In genomic region chr3:124877617-124878016, GRCh38 we compare ENCODE assay signal across 25 cellular contexts. TPM values are rescaled to one million over a fixed set of nuclear protein-coding genes. Genes with fewer than 3 reads are reported as not detected.
DNase-seq lines count a peak whose midpoint lies in the region; ATAC-seq and TF ChIP-seq lines count a peak whose summit lies in the region.
"Had no signal": no experiment of that assay in that cellular context is flagged by ENCODE, and none has a peak within 500 bp of the region (broad histone marks: within the 10 kb centered on the region; RNA-seq: fewer than 3 reads in every experiment).

No MANE protein-coding gene starts in this region.

- H3K27ac ChIP-seq in left ventricle myocardium inferior (replicated peaks) (peak overlapping the region; percentile 66), heart left ventricle (peak overlapping the region in 6 of 12 donors; percentile 52 to 84 (median 68)), psoas muscle (peak overlapping the region; percentile 68), vagina (peak overlapping the region; percentile 27)
- H3K27ac ChIP-seq: WERI-Rb-1 had no signal

- H3K9me3 ChIP-seq in left ventricle myocardium inferior (replicated peaks) (no peaks in the 10 kb centered on the region), heart left ventricle (no peaks in the 10 kb centered on the region), psoas muscle (no peaks in the 10 kb centered on the region), vagina (no peaks in the 10 kb centered on the region)
- H3K9me3 ChIP-seq: MG63, pancreas, tibial nerve had no signal

- no peak overlapping the region for H3K4me3 Mint-ChIP-seq in chondrocyte (ENCODE audit: unreplicated experiment)
- H3K4me3 Mint-ChIP-seq: activated naive CD8-positive, alpha-beta T cell; CD4-positive, alpha-beta memory T cell; naive thymus-derived CD4-positive, alpha-beta T cell; T-helper 17 cell had no signal

- no peaks in the 10 kb centered on the region for H3K27me3 ChIP-seq in left ventricle myocardium inferior (ENCODE audit: low read depth)
- H3K27me3 ChIP-seq in heart left ventricle: no peaks in the 10 kb centered on the region
- H3K27me3 ChIP-seq in psoas muscle (ENCODE audit: insufficient read depth in 3 of 3, low read length in 2 of 3): no peaks in the 10 kb centered on the region
- H3K27me3 ChIP-seq in vagina: no peaks in the 10 kb centered on the region
- H3K27me3 ChIP-seq: MG63, pancreas, tibial nerve had no signal

- no peaks in the 10 kb centered on the region for H3K9me3 Mint-ChIP-seq in chondrocyte (ENCODE audit: low read depth)
- H3K9me3 Mint-ChIP-seq: CD4-positive, alpha-beta memory T cell; naive thymus-derived CD4-positive, alpha-beta T cell had no signal

- intact Hi-C loops in left ventricle myocardium inferior (cut with micrococcal nuclease): no loop called here
- intact Hi-C loops in heart left ventricle (cut with DNase I): loop anchor here in 2 of 10 donors (5.0 kb wide), 1 partner anchor 35 kb away; no protein-coding TSS in a partner anchor
- intact Hi-C loops in psoas muscle (cut with DNase I): no loop called here
- intact Hi-C loops in vagina (cut with DNase I): no loop called here

- 92 to 96% (median 94%) methylated on average over 3 of the region's 3 CpGs for WGBS in heart left ventricle, 4 donors
- 92 to 100% (median 98%) methylated on average over 3 of the region's 3 CpGs for WGBS in psoas muscle, 3 donors

- TF ChIP-seq POLR2A in heart left ventricle (IDR thresholded peaks at IDR 0.05) (no peak), vagina (IDR thresholded peaks at IDR 0.05) (no peak)

- DNase-seq in left ventricle myocardium inferior: no peak
- no peak for DNase-seq in heart left ventricle
- no peak for DNase-seq in chondrocyte (ENCODE audit: low spot score)
- no peak for DNase-seq in psoas muscle
- DNase-seq in vagina (ENCODE audit: extremely low spot score in 2 of 2): no peak
- no peak for DNase-seq in A172 (ENCODE audit: low spot score)
- DNase-seq in NCI-H2107 (lab: John Stamatoyannopoulos, UW): no peak
- DNase-seq: activated CD4-positive, alpha-beta T cell treated with anti-CD3 and anti-CD28 coated beads, Interleukin-2, amount 50 U/mL, for 48 hours; activated T-cell treated with anti-CD3 and anti-CD28 coated beads, Interleukin-2, amount 50 U/mL, for 1 hour; CD4-positive, alpha-beta memory T cell; DMS79; MG63; naive thymus-derived CD4-positive, alpha-beta T cell; NCI-H187; NCI-H446; pancreas; SHP77; T-helper 17 cell; WERI-Rb-1 had no signal

- H3K36me3 Mint-ChIP-seq in chondrocyte (ENCODE audit: low read depth): peaks cover 8% of the 10 kb centered on the region
- H3K36me3 Mint-ChIP-seq: activated naive CD8-positive, alpha-beta T cell; CD4-positive, alpha-beta memory T cell had no signal

- ATAC-seq in heart left ventricle (no peak), psoas muscle (no peak), GM18861 (IDR thresholded peaks at IDR 0.05; ENCODE audit: unreplicated experiment) (no peak)
- ATAC-seq: naive thymus-derived CD4-positive, alpha-beta T cell; T-helper 17 cell had no signal

- H3K27ac Mint-ChIP-seq in chondrocyte (ENCODE audit: unreplicated experiment): peak overlapping the region; percentile 36
- H3K27ac Mint-ChIP-seq: activated naive CD8-positive, alpha-beta T cell; CD4-positive, alpha-beta memory T cell; naive thymus-derived CD4-positive, alpha-beta T cell had no signal

- H3K36me3 ChIP-seq in left ventricle myocardium inferior: peaks cover 7% of the 10 kb centered on the region
- H3K36me3 ChIP-seq in heart left ventricle: peaks cover 0 to 8% (median 5%) of the 10 kb centered on the region in 9 donors
- H3K36me3 ChIP-seq in psoas muscle (ENCODE audit: insufficient read depth in 1 of 2, low read depth in 1 of 2): peaks cover 0 to 6% of the 10 kb centered on the region in 2 donors
- H3K36me3 ChIP-seq in vagina: no peaks in the 10 kb centered on the region
- H3K36me3 ChIP-seq: MG63, pancreas, tibial nerve, WERI-Rb-1 had no signal

- H3K27me3 Mint-ChIP-seq in chondrocyte (ENCODE audit: low read depth): no peaks in the 10 kb centered on the region

- H3K4me1 ChIP-seq in left ventricle myocardium inferior (peaks cover 73% of the 10 kb centered on the region), heart left ventricle (peaks cover 6 to 73% (median 54%) of the 10 kb centered on the region in 12 donors), psoas muscle (peaks cover 29% of the 10 kb centered on the region), vagina (peaks cover 73% of the 10 kb centered on the region)

- H3K4me3 ChIP-seq in left ventricle myocardium inferior (no peak overlapping the region), heart left ventricle (no peak overlapping the region), psoas muscle (no peak overlapping the region), vagina (no peak overlapping the region)
- H3K4me3 ChIP-seq: lung, MG63, pancreas, tibial nerve had no signal

- no peak for TF ChIP-seq CTCF in left ventricle myocardium inferior (IDR thresholded peaks at IDR 0.05; ENCODE audit: borderline replicate concordance)
- TF ChIP-seq CTCF in heart left ventricle (IDR thresholded peaks at IDR 0.05): no peak
- no peak for TF ChIP-seq CTCF in chondrocyte (IDR thresholded peaks at IDR 0.05)
- no peak for TF ChIP-seq CTCF in psoas muscle (IDR thresholded peaks at IDR 0.05)
- TF ChIP-seq CTCF in vagina (IDR thresholded peaks at IDR 0.05): no peak

- H3K4me1 Mint-ChIP-seq in chondrocyte (ENCODE audit: low read depth): peaks cover 78% of the 10 kb centered on the region

RNA-seq across cellular contexts. Expression of gene ITGB5, which starts 9.5 kb away (rescaled TPM):
- 122 TPM for total RNA-seq in left ventricle myocardium inferior
- 100 to 1,000 TPM in 8 of 9 donors, 10 to 100 TPM in 1; 96.3 to 223 (median 118) TPM for total RNA-seq in heart left ventricle
- 100 to 1,000 TPM in 1 of 2 donors, 10 to 100 TPM in 1; 23.1 to 159 TPM for polyA plus RNA-seq in heart left ventricle
- 498 to 625 TPM (median 501 TPM) in 3 replicates for total RNA-seq in chondrocyte
- total RNA-seq in psoas muscle: 10 to 100 TPM; 37.5 to 61.5 (median 54.8) TPM
- 10 to 100 TPM; 19.3 to 28.2 (median 19.8) TPM for polyA plus RNA-seq in psoas muscle
- 156 TPM for total RNA-seq in vagina
- total RNA-seq in A172 (2014; rRNA removed; shearing (Covaris generic)): 118 and 146 TPM in 2 replicates

RNA-seq across cellular contexts. Expression of gene MUC13, which starts 56.9 kb away (rescaled TPM):
- 0.08 TPM for total RNA-seq in left ventricle myocardium inferior
- under 1 TPM in 1 of 9 donors, not detected in 8; 0.08 TPM for total RNA-seq in heart left ventricle
- polyA plus RNA-seq in heart left ventricle: under 1 TPM in 1 of 2 donors, not detected in 1; 0.15 TPM
- not detected in 3 replicates for total RNA-seq in chondrocyte
- under 1 TPM in 1 of 4 donors, not detected in 3; 0.13 TPM for total RNA-seq in psoas muscle
- polyA plus RNA-seq in psoas muscle: under 1 TPM in 2 of 3 donors, not detected in 1; 0.12 to 0.16 TPM
- total RNA-seq in vagina: not detected
- total RNA-seq in A172 (2014; rRNA removed; shearing (Covaris generic)): 0.17 TPM in 1 of 2 replicates, not detected in the other
- total RNA-seq: bronchial epithelial cell; CD4-positive, alpha-beta memory T cell; dermis microvascular lymphatic vessel endothelial cell; naive thymus-derived CD4-positive, alpha-beta T cell; tibial nerve had no signal
- polyA plus RNA-seq: CD4-positive, alpha-beta memory T cell; naive thymus-derived CD4-positive, alpha-beta T cell had no signal
